9 cellular contexts compared by ENCODE assay signal in genomic region chr7:101218236-101219130, GRCh38. TPM values are rescaled to one million over a fixed set of nuclear protein-coding genes. Genes with fewer than 3 reads are reported as not detected.
A peak's percentile ranks its signal among the peaks of the same experiment; 100 is the strongest.
DNase-seq lines count a peak whose midpoint lies in the region; ATAC-seq, FAIRE-seq and TF ChIP-seq lines count a peak whose summit lies in the region.
"Had no signal": no experiment of that assay in that cellular context is flagged by ENCODE, and none has a peak within 500 bp of the region (broad histone marks: within the 10 kb centered on the region; RNA-seq: fewer than 3 reads in every experiment).

No MANE protein-coding gene starts in this region.

- H3K79me2 ChIP-seq in K562 (ENCODE audit: control insufficient read depth, insufficient read depth, low read length) = peaks cover 46% of the 10 kb centered on the region

- 2% methylated on average over 25 of the region's 26 CpGs for WGBS in K562 (ENCODE audit: insufficient coverage, low coverage, missing lambda C conversion rate)
- 8 to 9% methylated on average over 26 of the region's 26 CpGs for WGBS in lung, 2 donors

- peak overlapping the region; percentile 97 for H2AFZ ChIP-seq in K562 (ENCODE audit: low read depth, low read length)

- BruUV-seq in K562 (replicated peaks; lab: Mats Ljungman, UMichigan) = TSS peak; percentile 85

- H4K20me1 ChIP-seq in K562 (replicated peaks; ENCODE audit: control insufficient read depth, insufficient read depth, low read length) = no peaks in the 10 kb centered on the region

- CTCF ChIA-PET in K562 (lab: Yijun Ruan, JAX; ENCODE audit: low intra/inter-chr PET ratio) = interaction anchor here (0.6 kb wide), 1 partner anchor 603 kb away, joined by 3 read pairs; no protein-coding TSS in a partner anchor

- POLR2A ChIA-PET in K562 (lab: Yijun Ruan, JAX) = interaction anchor here (0.7 to 2.4 kb wide), 14 partner anchors 9 to 123 kb away, joined by 3 to 19 read pairs (median 4); partner anchors contain the start of gene CLDN15

- FAIRE-seq in K562 (lab: Jason Lieb, UNC) (peak; percentile 6), GM19239 (lab: Jason Lieb, UNC) (no peak), RCC 7860 (lab: Jason Lieb, UNC) (no peak), HTR-8/SVneo (lab: Jason Lieb, UNC) (no peak)

- H3K4me1 ChIP-seq in K562 (replicated peaks in 1 of 2; ENCODE audit: control insufficient read depth in 2 of 2, insufficient read depth in 2 of 2, low read length in 2 of 2) (peaks cover 22 to 45% of the 10 kb centered on the region in 2 experiments), lung (ENCODE audit: control insufficient read depth in 2 of 2, insufficient read depth in 2 of 2, low read length in 2 of 2) (peaks cover 0 to 15% of the 10 kb centered on the region in 2 donors)

- peaks cover 9% of the 10 kb centered on the region for H3K9me1 ChIP-seq in K562 (ENCODE audit: control insufficient read depth, insufficient read depth, low read length)

- intact Hi-C loops in K562 (cut with micrococcal nuclease) = no loop called here

- ATAC-seq in GM19025 (IDR thresholded peaks at IDR 0.05; ENCODE audit: low read depth, unreplicated experiment) (peak; percentile 7), HG03354 (IDR thresholded peaks at IDR 0.05; ENCODE audit: poor library complexity, severe bottlenecking, unreplicated experiment) (peak; percentile 26), K562 (no peak; the same call in 2 of the 3 replicates), lung (ENCODE audit: insufficient read depth, low FRiP score) (no peak), GM18519 (IDR thresholded peaks at IDR 0.05; ENCODE audit: low FRiP score, unreplicated experiment) (no peak)

- in situ Hi-C loops in K562 (cut with MboI) = no loop called here

- H3K4me2 ChIP-seq in K562 (ENCODE audit: insufficient read depth, low read length) = peak overlapping the region; percentile 96

- peak overlapping the region; percentile 88 to 92 for H3K9ac ChIP-seq in K562 (ENCODE audit: insufficient read depth in 1 of 2, low read depth in 2 of 2, low read length in 2 of 2)

- TF ChIP-seq CTCF in K562 (IDR thresholded peaks at IDR 0.05 in 2 of 3, conservative IDR thresholded peaks at IDR 0.05 in 1 of 3; ENCODE audit: insufficient read depth in 2 of 3, low read depth in 1 of 3, low read length in 3 of 3) = no peak
- no peak for TF ChIP-seq CTCF in lung (IDR thresholded peaks at IDR 0.05; ENCODE audit: control extremely low read depth, extremely low read depth)

- H3K27me3 ChIP-seq in K562 (ENCODE audit: control insufficient read depth in 2 of 2, insufficient read depth in 2 of 2, low read length in 2 of 2) (no peaks in the 10 kb centered on the region), lung (ENCODE audit: control insufficient read depth, insufficient read depth) (no peaks in the 10 kb centered on the region)

- no peak for TF ChIP-seq EP300 in K562 (IDR thresholded peaks at IDR 0.05; ENCODE audit: low read length)

- H3K4me3 ChIP-seq in K562 (peak overlapping the region; percentile 67), lung (peak overlapping the region; percentile 78)

- TF ChIP-seq POLR2A in K562 (conservative IDR thresholded peaks at IDR 0.05) = no peak

- no peak for TF ChIP-seq RAD21 in K562 (CRISPR knock-in tag; conservative IDR thresholded peaks at IDR 0.05 in 1 of 2, IDR thresholded peaks at IDR 0.05 in 1 of 2)

- no peaks in the 10 kb centered on the region for H3K9me3 ChIP-seq in K562 (replicated peaks; ENCODE audit: control insufficient read depth, insufficient read depth, low read depth, low read length)
- H3K9me3 ChIP-seq in lung (ENCODE audit: control insufficient read depth in 2 of 2, insufficient read depth in 1 of 2, low read length in 1 of 2) = no peaks in the 10 kb centered on the region

- H3K27ac ChIP-seq in K562 (ENCODE audit: extremely low read depth, low read depth, low read length) (peak overlapping the region; percentile 95), lung (ENCODE audit: low read depth in 1 of 2, low read length in 1 of 2) (peak overlapping the region; percentile 57 to 96)

- DNase-seq in K562 (ENCODE audit: extremely low read depth in 1 of 4, low spot score in 3 of 4) = no peak
- no peak for DNase-seq in lung (ENCODE audit: low spot score)
- no peak for DNase-seq in GM19239 (ENCODE audit: insufficient read length, low spot score)
- DNase-seq in RCC 7860 (ENCODE audit: low spot score) = no peak
- no peak for DNase-seq in HTR-8/SVneo (ENCODE audit: insufficient read length, low spot score)

- H3K36me3 ChIP-seq in K562 (ENCODE audit: control insufficient read depth, insufficient read depth, low read length) (peaks cover 37% of the 10 kb centered on the region; the same call in 2 of the 3 replicates), lung (ENCODE audit: control insufficient read depth in 2 of 2, insufficient read depth in 2 of 2, low read length in 2 of 2) (peaks cover 0 to 24% of the 10 kb centered on the region in 2 donors)

RNA-seq across cellular contexts. Expression of gene ZNHIT1, which starts 0.5 kb away (rescaled TPM):
- 16.5 and 25.6 TPM in 2 replicates for total RNA-seq in K562 (2011; cell fraction: chromatin; rRNA removed; ENCODE audit: low replicate concordance)
- total RNA-seq in K562 (2011; cell fraction: nucleolus; rRNA removed) = 34.2 and 38.5 TPM in 2 replicates
- 26.8 and 34.7 TPM in 2 replicates for total RNA-seq in K562 (2011; cell fraction: nucleoplasm; rRNA removed)
- 162 and 189 TPM in 2 replicates for total RNA-seq in K562 (2014; rRNA removed)
- 34.7 and 37.7 TPM in 2 replicates for total RNA-seq in K562 (2014; rRNA removed; fragmentation: Illumina TruSeq; extraction: Trizol)
- 67.7 and 70.1 TPM in 2 replicates for total RNA-seq in K562 (2015; rRNA removed; fragmentation: Illumina TruSeq; extraction: Trizol)
- 98.3 and 110 TPM in 2 replicates for total RNA-seq in K562 (2021)
- 29.6 and 38.3 TPM in 2 replicates for polyA plus RNA-seq in K562 (2011; rRNA removed)
- 45.0 and 97.8 TPM in 2 replicates for polyA plus RNA-seq in K562 (2011; cell fraction: cytosol; rRNA removed)
- 19.6 and 28.1 TPM in 2 replicates for polyA plus RNA-seq in K562 (2011; cell fraction: nucleus; rRNA removed)
- 75.8 and 83.5 TPM in 2 replicates for polyA plus RNA-seq in K562 (2012)
- polyA plus RNA-seq in K562 (2014; fragmentation: Illumina TruSeq; extraction: Trizol) = 81.6 and 101 TPM in 2 replicates
- polyA plus RNA-seq in K562 (2014; fragmentation: Nextera tagmentation; extraction: Ambion mirVana) = 10 to 100 TPM in 1 of 2 experiments, 1 to 10 TPM in 1; 6.4 to 24.5 TPM
- polyA plus RNA-seq in K562 (2014; rRNA removed) = 132 and 140 TPM in 2 replicates
- polyA minus RNA-seq in K562 (2011; rRNA and poly(A)+ RNA removed) = 9.5 and 13.2 TPM in 2 replicates
- 31.9 and 36.0 TPM in 2 replicates for polyA minus RNA-seq in K562 (2011; cell fraction: cytosol; rRNA and poly(A)+ RNA removed)
- 5.9 and 9.7 TPM in 2 replicates for polyA minus RNA-seq in K562 (2011; cell fraction: nucleus; rRNA and poly(A)+ RNA removed)
- total RNA-seq in lung = 10 to 100 TPM; 49.2 to 72.3 TPM
- 100 to 1,000 TPM in 1 of 2 donors, 10 to 100 TPM in 1; 69.4 to 167 TPM for polyA plus RNA-seq in lung

RNA-seq across cellular contexts. Expression of gene PLOD3, which starts 1.1 kb away (rescaled TPM):
- 117 and 294 TPM in 2 replicates for total RNA-seq in K562 (2011; cell fraction: chromatin; rRNA removed; ENCODE audit: low replicate concordance)
- total RNA-seq in K562 (2011; cell fraction: nucleolus; rRNA removed) = 263 and 303 TPM in 2 replicates
- 163 and 175 TPM in 2 replicates for total RNA-seq in K562 (2011; cell fraction: nucleoplasm; rRNA removed)
- total RNA-seq in K562 (2014; rRNA removed) (42.1 and 53.8 TPM in 2 replicates), K562 (2014; rRNA removed; fragmentation: Illumina TruSeq; extraction: Trizol) (23.5 and 24.1 TPM in 2 replicates), K562 (2015; rRNA removed; fragmentation: Illumina TruSeq; extraction: Trizol) (30.9 and 31.8 TPM in 2 replicates), K562 (2021) (101 and 103 TPM in 2 replicates), lung (100 to 1,000 TPM in 1 of 2 donors, 10 to 100 TPM in 1; 38.9 to 104 TPM)
- polyA plus RNA-seq in K562 (2011; rRNA removed) (19.3 and 33.5 TPM in 2 replicates), K562 (2014; fragmentation: Illumina TruSeq; extraction: Trizol) (73.6 and 76.4 TPM in 2 replicates), K562 (2014; fragmentation: Nextera tagmentation; extraction: Ambion mirVana) (1 to 10 TPM; 2.8 to 5.9 TPM), K562 (2014; rRNA removed) (50.3 and 58.9 TPM in 2 replicates), lung (10 to 100 TPM; 51.2 to 65.2 TPM)
- 28.0 and 60.3 TPM in 2 replicates for polyA plus RNA-seq in K562 (2011; cell fraction: cytosol; rRNA removed)
- 72.9 and 130 TPM in 2 replicates for polyA plus RNA-seq in K562 (2011; cell fraction: nucleus; rRNA removed)
- polyA plus RNA-seq in K562 (2012) = 79.5 and 85.6 TPM in 2 replicates
- polyA minus RNA-seq in K562 (2011; rRNA and poly(A)+ RNA removed) = 15.7 and 23.9 TPM in 2 replicates
- 39.3 and 40.8 TPM in 2 replicates for polyA minus RNA-seq in K562 (2011; cell fraction: cytosol; rRNA and poly(A)+ RNA removed)
- 31.4 and 32.4 TPM in 2 replicates for polyA minus RNA-seq in K562 (2011; cell fraction: nucleus; rRNA and poly(A)+ RNA removed)

RNA-seq across cellular contexts. Expression of gene MOGAT3, which starts 17.6 kb away (rescaled TPM):
- not detected in 2 replicates for total RNA-seq in K562 (2011; cell fraction: chromatin; rRNA removed; ENCODE audit: low replicate concordance)
- not detected in 2 replicates for total RNA-seq in K562 (2011; cell fraction: nucleolus; rRNA removed)
- not detected in 2 replicates for total RNA-seq in K562 (2011; cell fraction: nucleoplasm; rRNA removed)
- total RNA-seq in K562 (2014; rRNA removed) (not detected in 2 replicates), K562 (2014; rRNA removed; fragmentation: Illumina TruSeq; extraction: Trizol) (not detected in 2 replicates), K562 (2015; rRNA removed; fragmentation: Illumina TruSeq; extraction: Trizol) (not detected in 2 replicates), K562 (2021) (not detected in 2 replicates), lung (not detected)
- polyA plus RNA-seq in K562 (2011; rRNA removed) (0.07 and 0.13 TPM in 2 replicates), K562 (2014; fragmentation: Illumina TruSeq; extraction: Trizol) (not detected in 2 replicates), K562 (2014; fragmentation: Nextera tagmentation; extraction: Ambion mirVana) (under 1 TPM; 0.07 to 0.17 TPM), K562 (2014; rRNA removed) (not detected in 2 replicates), lung (not detected)
- not detected in 2 replicates for polyA plus RNA-seq in K562 (2011; cell fraction: cytosol; rRNA removed)
- polyA plus RNA-seq in K562 (2011; cell fraction: nucleus; rRNA removed) = 0.14 and 0.15 TPM in 2 replicates
- polyA plus RNA-seq in K562 (2012) = 0.03 TPM in 1 of 2 replicates, not detected in the other
- polyA minus RNA-seq in K562 (2011; rRNA and poly(A)+ RNA removed) = not detected in 2 replicates
- polyA minus RNA-seq in K562 (2011; cell fraction: cytosol; rRNA and poly(A)+ RNA removed) = not detected in 2 replicates
- 0.56 TPM in 1 of 2 replicates, not detected in the other for polyA minus RNA-seq in K562 (2011; cell fraction: nucleus; rRNA and poly(A)+ RNA removed)
- polyA plus RNA-seq: adipose tissue had no signal

RNA-seq across cellular contexts. Expression of gene CLDN15, which starts 19.1 kb away (rescaled TPM):
- total RNA-seq in K562 (2011; cell fraction: chromatin; rRNA removed; ENCODE audit: low replicate concordance) = 29.9 and 84.2 TPM in 2 replicates
- 50.8 and 63.5 TPM in 2 replicates for total RNA-seq in K562 (2011; cell fraction: nucleolus; rRNA removed)
- 43.2 and 53.5 TPM in 2 replicates for total RNA-seq in K562 (2011; cell fraction: nucleoplasm; rRNA removed)
- 3.0 and 8.4 TPM in 2 replicates for total RNA-seq in K562 (2014; rRNA removed)
- total RNA-seq in K562 (2014; rRNA removed; fragmentation: Illumina TruSeq; extraction: Trizol) = 3.0 and 4.0 TPM in 2 replicates
- 6.7 and 7.4 TPM in 2 replicates for total RNA-seq in K562 (2015; rRNA removed; fragmentation: Illumina TruSeq; extraction: Trizol)
- 10.0 and 10.6 TPM in 2 replicates for total RNA-seq in K562 (2021)
- polyA plus RNA-seq in K562 (2011; rRNA removed) = 11.6 and 16.2 TPM in 2 replicates
- polyA plus RNA-seq in K562 (2011; cell fraction: cytosol; rRNA removed) = 15.1 and 22.0 TPM in 2 replicates
- polyA plus RNA-seq in K562 (2011; cell fraction: nucleus; rRNA removed) = 57.7 and 97.2 TPM in 2 replicates
- 9.7 and 19.0 TPM in 2 replicates for polyA plus RNA-seq in K562 (2012)
- 10.2 and 11.1 TPM in 2 replicates for polyA plus RNA-seq in K562 (2014; fragmentation: Illumina TruSeq; extraction: Trizol)
- under 1 TPM; 0.32 to 0.39 TPM for polyA plus RNA-seq in K562 (2014; fragmentation: Nextera tagmentation; extraction: Ambion mirVana)
- polyA plus RNA-seq in K562 (2014; rRNA removed) = 14.5 and 17.9 TPM in 2 replicates
- 3.5 and 6.2 TPM in 2 replicates for polyA minus RNA-seq in K562 (2011; rRNA and poly(A)+ RNA removed)
- polyA minus RNA-seq in K562 (2011; cell fraction: cytosol; rRNA and poly(A)+ RNA removed) = 1.4 and 4.0 TPM in 2 replicates
- polyA minus RNA-seq in K562 (2011; cell fraction: nucleus; rRNA and poly(A)+ RNA removed) = 13.4 and 17.1 TPM in 2 replicates
- 1 to 10 TPM; 5.2 to 7.3 TPM for total RNA-seq in lung
- polyA plus RNA-seq in lung = 1 to 10 TPM; 5.9 to 8.0 TPM

RNA-seq across cellular contexts. Expression of gene FIS1, which starts 26.4 kb away (rescaled TPM):
- 55.7 and 148 TPM in 2 replicates for total RNA-seq in K562 (2011; cell fraction: chromatin; rRNA removed; ENCODE audit: low replicate concordance)
- total RNA-seq in K562 (2011; cell fraction: nucleolus; rRNA removed) = 125 and 143 TPM in 2 replicates
- 76.9 and 85.1 TPM in 2 replicates for total RNA-seq in K562 (2011; cell fraction: nucleoplasm; rRNA removed)
- total RNA-seq in K562 (2014; rRNA removed) = 197 and 221 TPM in 2 replicates
- total RNA-seq in K562 (2014; rRNA removed; fragmentation: Illumina TruSeq; extraction: Trizol) = 58.7 and 95.0 TPM in 2 replicates
- 127 and 128 TPM in 2 replicates for total RNA-seq in K562 (2015; rRNA removed; fragmentation: Illumina TruSeq; extraction: Trizol)
- total RNA-seq in K562 (2021) = 144 and 145 TPM in 2 replicates
- 125 and 148 TPM in 2 replicates for polyA plus RNA-seq in K562 (2011; rRNA removed)
- polyA plus RNA-seq in K562 (2011; cell fraction: cytosol; rRNA removed) = 178 and 243 TPM in 2 replicates
- polyA plus RNA-seq in K562 (2011; cell fraction: nucleus; rRNA removed) = 96.9 and 138 TPM in 2 replicates
- 160 TPM in 2 replicates for polyA plus RNA-seq in K562 (2012)
- 151 and 157 TPM in 2 replicates for polyA plus RNA-seq in K562 (2014; fragmentation: Illumina TruSeq; extraction: Trizol)
- polyA plus RNA-seq in K562 (2014; fragmentation: Nextera tagmentation; extraction: Ambion mirVana) = 100 to 1,000 TPM in 1 of 2 experiments, 10 to 100 TPM in 1; 86.0 to 118 TPM
- 247 and 257 TPM in 2 replicates for polyA plus RNA-seq in K562 (2014; rRNA removed)
- 56.1 and 82.0 TPM in 2 replicates for polyA minus RNA-seq in K562 (2011; rRNA and poly(A)+ RNA removed)
- 31.2 and 34.7 TPM in 2 replicates for polyA minus RNA-seq in K562 (2011; cell fraction: cytosol; rRNA and poly(A)+ RNA removed)
- 30.7 and 33.5 TPM in 2 replicates for polyA minus RNA-seq in K562 (2011; cell fraction: nucleus; rRNA and poly(A)+ RNA removed)
- 100 to 1,000 TPM; 109 to 169 TPM for total RNA-seq in lung
- 100 to 1,000 TPM; 150 to 235 TPM for polyA plus RNA-seq in lung

Comparison
In these comparisons a context has a peak if more than half of its experiments do, and no peak if none do; other contexts are left out.
1. ATAC-seq: peak in GM19025 (single experiment) and HG03354 (single experiment); none in K562 (single experiment), lung (single experiment) and GM18519 (single experiment).